In the genomic region with DNA sequence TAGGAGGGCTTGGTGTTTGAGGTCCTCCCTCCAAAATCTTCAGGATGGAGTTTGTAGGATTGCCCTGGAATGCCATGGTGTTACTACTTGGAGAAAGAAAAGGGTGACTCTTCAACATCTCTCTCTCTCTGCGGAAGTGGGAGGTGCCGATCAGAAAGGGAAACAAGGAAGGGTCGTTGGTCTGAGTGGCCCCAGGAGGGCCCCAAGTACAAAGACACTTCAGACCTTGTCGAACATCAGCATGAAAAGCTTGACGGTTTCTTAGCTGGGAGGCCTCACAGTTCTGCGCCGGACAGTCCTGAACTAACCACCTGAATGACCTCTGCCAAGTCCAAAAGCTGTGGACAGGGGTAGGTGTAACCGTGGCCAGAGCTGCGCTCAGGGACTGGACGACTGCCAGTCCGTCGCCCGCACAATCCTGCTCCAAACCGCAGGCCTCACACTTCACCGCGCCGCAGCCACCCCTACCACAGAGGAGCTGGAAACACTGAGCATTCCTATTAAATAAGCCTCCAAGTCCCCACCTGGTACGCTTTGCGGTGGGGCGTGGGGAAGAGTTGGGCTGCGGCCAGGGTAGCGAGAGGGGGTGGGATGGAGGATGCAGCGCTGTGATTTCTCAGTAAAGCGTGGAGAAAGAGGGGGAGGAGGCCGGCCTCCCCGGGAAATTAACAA, we compare ENCODE assay signal across 8 cellular contexts. TPM values are rescaled to one million over a fixed set of nuclear protein-coding genes. Genes with fewer than 3 reads are reported as not detected.
DNase-seq lines count a peak whose midpoint lies in the region; ATAC-seq and TF ChIP-seq lines count a peak whose summit lies in the region.

No MANE protein-coding gene starts in this region.

- peak in 1 of 2 donors; percentile 19 for ATAC-seq in natural killer cell treated with Interleukin-12 subunit alpha and Interleukin-12 subunit beta and Interleukin-15 and Interleukin-18, amount 100 ng/mL, for 72 hours
- ATAC-seq in GM19035 (IDR thresholded peaks at IDR 0.05; ENCODE audit: unreplicated experiment), result no peak

- H3K4me3 Mint-ChIP-seq in CD4-positive, alpha-beta memory T cell, result peak overlapping the region; percentile 63 to 85 (median 72)
- H3K4me3 Mint-ChIP-seq in chondrocyte (ENCODE audit: unreplicated experiment), result peak overlapping the region; percentile 64
- peak overlapping the region; percentile 64 for H3K4me3 Mint-ChIP-seq in natural killer cell treated with Interleukin-12 subunit alpha and Interleukin-12 subunit beta and Interleukin-15 and Interleukin-18, amount 100 ng/mL, for 72 hours

- TF ChIP-seq EP300 in Ishikawa (IDR thresholded peaks at IDR 0.05; ENCODE audit: borderline replicate concordance), result no peak

- H3K27ac Mint-ChIP-seq in CD4-positive, alpha-beta memory T cell, result peak overlapping the region in 1 of 7 donors; percentile 13
- no peak overlapping the region for H3K27ac Mint-ChIP-seq in chondrocyte (ENCODE audit: unreplicated experiment)
- no peak overlapping the region for H3K27ac Mint-ChIP-seq in natural killer cell treated with Interleukin-12 subunit alpha and Interleukin-12 subunit beta and Interleukin-15 and Interleukin-18, amount 100 ng/mL, for 72 hours

- TF ChIP-seq RAD21 in Ishikawa (IDR thresholded peaks at IDR 0.05; ENCODE audit: low read depth), result no peak

- peaks cover 28% of the 10 kb centered on the region for H3K4me1 ChIP-seq in CD4-positive, alpha-beta memory T cell (ENCODE audit: insufficient read depth, low read length)

- no peak overlapping the region for H3K27ac ChIP-seq in CD4-positive, alpha-beta memory T cell (ENCODE audit: low read depth, low read length)

- peaks cover 82 to 84% of the 10 kb centered on the region in 2 donors for H3K27me3 Mint-ChIP-seq in CD4-positive, alpha-beta memory T cell
- peaks cover 37% of the 10 kb centered on the region for H3K27me3 Mint-ChIP-seq in chondrocyte (ENCODE audit: low read depth)
- peaks cover 56 to 79% of the 10 kb centered on the region in 2 donors for H3K27me3 Mint-ChIP-seq in natural killer cell treated with Interleukin-12 subunit alpha and Interleukin-12 subunit beta and Interleukin-15 and Interleukin-18, amount 100 ng/mL, for 72 hours

- intact Hi-C loops in CD4-positive, alpha-beta memory T cell (cut with micrococcal nuclease), result loop anchor here (10.0 kb wide), 1 partner anchor 1445 kb away; a partner anchor contains a TSS

- H3K9me3 Mint-ChIP-seq in CD4-positive, alpha-beta memory T cell, result peaks cover 0 to 3% (median 0%) of the 10 kb centered on the region in 8 donors
- H3K9me3 Mint-ChIP-seq in chondrocyte (ENCODE audit: low read depth), result no peaks in the 10 kb centered on the region
- no peaks in the 10 kb centered on the region for H3K9me3 Mint-ChIP-seq in natural killer cell treated with Interleukin-12 subunit alpha and Interleukin-12 subunit beta and Interleukin-15 and Interleukin-18, amount 100 ng/mL, for 72 hours

- POLR2A ChIA-PET in CD4-positive, alpha-beta memory T cell (lab: Charles Lee; ENCODE audit: partially characterized antibody), result no interaction called here

- H3K36me3 Mint-ChIP-seq in CD4-positive, alpha-beta memory T cell, result no peaks in the 10 kb centered on the region
- peaks cover 2% of the 10 kb centered on the region for H3K36me3 Mint-ChIP-seq in chondrocyte (ENCODE audit: low read depth)
- H3K36me3 Mint-ChIP-seq in natural killer cell treated with Interleukin-12 subunit alpha and Interleukin-12 subunit beta and Interleukin-15 and Interleukin-18, amount 100 ng/mL, for 72 hours, result no peaks in the 10 kb centered on the region

- CTCF ChIA-PET in CD4-positive, alpha-beta memory T cell (lab: Charles Lee; ENCODE audit: partially characterized antibody), result no interaction called here

- no peak for TF ChIP-seq CTCF in chondrocyte (IDR thresholded peaks at IDR 0.05)

- no peaks in the 10 kb centered on the region for H3K9me3 ChIP-seq in CD4-positive, alpha-beta memory T cell (ENCODE audit: control insufficient read depth in 1 of 2, low read length in 2 of 2)

- peak overlapping the region in 1 of 2 donors; percentile 31 for H3K4me3 ChIP-seq in CD4-positive, alpha-beta memory T cell (ENCODE audit: low read length in 2 of 2)

- H3K36me3 ChIP-seq in CD4-positive, alpha-beta memory T cell (ENCODE audit: insufficient read depth, low read length), result no peaks in the 10 kb centered on the region

- peak in 1 of 5 donors; percentile 42 for DNase-seq in CD4-positive, alpha-beta memory T cell
- DNase-seq in chondrocyte (ENCODE audit: low spot score) (no peak), NCI-H1092 (lab: John Stamatoyannopoulos, UW) (no peak)
- no peak for DNase-seq in natural killer cell treated with Interleukin-12 subunit alpha and Interleukin-12 subunit beta and Interleukin-15 and Interleukin-18, amount 100 ng/mL, for 72 hours (ENCODE audit: low spot score)
- no peak for DNase-seq in stimulated activated CD4-positive, alpha-beta T cell treated with anti-CD3 and anti-CD28 coated beads, Interleukin-4, amount 100 ng/mL, for 1 hour
- no peak for DNase-seq in stimulated activated CD4-positive, alpha-beta T cell treated with anti-CD3 and anti-CD28 coated beads, Interleukin-1b, Interleukin-23, amount 100 ng/mL, for 48 hours

- peaks cover 23 to 67% (median 34%) of the 10 kb centered on the region in 4 donors for H3K4me1 Mint-ChIP-seq in CD4-positive, alpha-beta memory T cell
- H3K4me1 Mint-ChIP-seq in chondrocyte (ENCODE audit: low read depth), result peaks cover 36% of the 10 kb centered on the region
- peaks cover 11 to 23% of the 10 kb centered on the region in 2 donors for H3K4me1 Mint-ChIP-seq in natural killer cell treated with Interleukin-12 subunit alpha and Interleukin-12 subunit beta and Interleukin-15 and Interleukin-18, amount 100 ng/mL, for 72 hours (ENCODE audit: low read depth in 2 of 2)

- peaks cover 81% of the 10 kb centered on the region for H3K27me3 ChIP-seq in CD4-positive, alpha-beta memory T cell (ENCODE audit: insufficient read depth, low read length)

TF ChIP-seq in Ishikawa, 13 proteins besides CTCF, POLR2A, EP300 and RAD21:
- peak; percentile 73 for TF ChIP-seq NFIC (IDR thresholded peaks at IDR 0.05)
- no peak for TF ChIP-seq TAF1 (IDR thresholded peaks at IDR 0.05; ENCODE audit: low read depth)
- TF ChIP-seq TCF12 (IDR thresholded peaks at IDR 0.05; ENCODE audit: low read depth), result 0 out of 2 replicates have a peak, but pooled peaks have one; percentile 37
- TF ChIP-seq, protein P1, sequence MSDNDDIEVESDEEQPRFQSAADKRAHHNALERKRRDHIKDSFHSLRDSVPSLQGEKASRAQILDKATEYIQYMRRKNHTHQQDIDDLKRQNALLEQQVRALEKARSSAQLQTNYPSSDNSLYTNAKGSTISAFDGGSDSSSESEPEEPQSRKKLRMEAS (IDR thresholded peaks at IDR 0.05), result peak; percentile 41; the same call in 1 of the 2 replicates

RNA-seq across cellular contexts. Expression of a gene that starts 0.5 kb away (rescaled TPM):
- not detected for total RNA-seq in CD4-positive, alpha-beta memory T cell
- not detected for polyA plus RNA-seq in CD4-positive, alpha-beta memory T cell
- not detected in 3 replicates for total RNA-seq in chondrocyte
- not detected for total RNA-seq in natural killer cell treated with Interleukin-12 subunit alpha and Interleukin-12 subunit beta and Interleukin-15 and Interleukin-18, amount 100 ng/mL, for 72 hours

RNA-seq across cellular contexts. Expression of a gene that starts 35.0 kb away (rescaled TPM):
- 10 to 100 TPM; 45.3 to 46.6 TPM for total RNA-seq in CD4-positive, alpha-beta memory T cell
- polyA plus RNA-seq in CD4-positive, alpha-beta memory T cell, result 100 to 1,000 TPM in 1 of 2 donors, 10 to 100 TPM in 1; 52.6 to 120 TPM
- 31.3 to 38.5 TPM (median 36.1 TPM) in 3 replicates for total RNA-seq in chondrocyte
- 10 to 100 TPM; 15.2 to 31.3 TPM for total RNA-seq in natural killer cell treated with Interleukin-12 subunit alpha and Interleukin-12 subunit beta and Interleukin-15 and Interleukin-18, amount 100 ng/mL, for 72 hours
